In genomic region chr16:65662236-65662635, GRCh38 we compare ENCODE assay signal across 19 cellular contexts.
"Had no signal": no experiment of that assay in that cellular context is flagged by ENCODE, and none has a peak within 500 bp of the region (broad histone marks: within the 10 kb centered on the region; RNA-seq: fewer than 3 reads in every experiment).

No MANE protein-coding gene starts in this region.

- DNase-seq: IMR-90, Karpas-422, KG1, MG63, NCI-H1092, NCI-H1436 treated with DMSO at 0.1 percent for 48 hours, NCI-H1694, NCI-H187 treated with DMSO at 0.1 percent for 48 hours, NCI-H2029 treated with DMSO at 0.1 percent for 48 hours, NCI-H2171 treated with DMSO at 0.1 percent for 48 hours, NCI-H345, NCI-H446 treated with DMSO at 0.1 percent for 48 hours, NCI-H510A treated with DMSO at 0.1 percent for 48 hours, NCI-H526, NCI-H82, Right ventricle myocardium superior, RPMI8226, SIG-M5 had no signal

- ATAC-seq: HepG2 had no signal
